26 cellular contexts compared by ENCODE assay signal in genomic region chr20:25072226-25072811, GRCh38. TPM values are rescaled to one million over a fixed set of nuclear protein-coding genes. Genes with fewer than 3 reads are reported as not detected.
DNase-seq lines count a peak whose midpoint lies in the region; TF ChIP-seq lines count a peak whose summit lies in the region.
"Had no signal": no experiment of that assay in that cellular context is flagged by ENCODE, and none has a peak within 500 bp of the region (broad histone marks: within the 10 kb centered on the region; RNA-seq: fewer than 3 reads in every experiment).

No MANE protein-coding gene starts in this region.

- dilution Hi-C loops in mammary epithelial cell (cut with HindIII; ENCODE audit: low sequenced_read_pairs), result loop anchor here (5.0 kb wide), 1 partner anchor 115 kb away; no protein-coding TSS in a partner anchor

- no peaks in the 10 kb centered on the region for H4K20me1 ChIP-seq in mammary epithelial cell (ENCODE audit: insufficient read depth, low read length)

- intact Hi-C loops in mammary epithelial cell (cut with micrococcal nuclease), result no loop called here
- intact Hi-C loops in breast epithelium (cut with DNase I; ENCODE audit: low total_unique reads), result no loop called here
- intact Hi-C loops in vagina (cut with DNase I), result no loop called here

- no peak overlapping the region for H3K4me3 ChIP-seq in mammary epithelial cell (replicated peaks in 1 of 3; ENCODE audit: insufficient read depth in 1 of 3, low read depth in 2 of 3, low read length in 3 of 3)
- no peak overlapping the region for H3K4me3 ChIP-seq in breast epithelium
- H3K4me3 ChIP-seq in brain microvascular endothelial cell (ENCODE audit: low read depth, low read length), result no peak overlapping the region
- no peak overlapping the region for H3K4me3 ChIP-seq in vagina
- H3K4me3 ChIP-seq: esophagus squamous epithelium, left lung, mucosa of descending colon had no signal

- no peak overlapping the region for H3K4me2 ChIP-seq in mammary epithelial cell (ENCODE audit: insufficient read depth, low read depth, low read length)

- DNase-seq in mammary epithelial cell, result peak; percentile 50
- no peak for DNase-seq in breast epithelium (ENCODE audit: low spot score in 2 of 2)
- DNase-seq in brain microvascular endothelial cell, result peak; percentile 28
- DNase-seq in kidney glomerular epithelial cell (lab: John Stamatoyannopoulos, UW), result peak; percentile 43
- DNase-seq in vagina (ENCODE audit: extremely low spot score in 2 of 2), result peak; percentile 49 to 77
- no peak for DNase-seq in HuH-7 (ENCODE audit: low spot score)
- no peak for DNase-seq in NK-92 (lab: John Stamatoyannopoulos, UW; ENCODE audit: unreplicated experiment)
- no peak for DNase-seq in NCI-H1694 treated with DMSO at 0.1 percent for 48 hours (lab: John Stamatoyannopoulos, UW)
- DNase-seq: activated CD4-positive, alpha-beta T cell treated with anti-CD3 and anti-CD28 coated beads for 48 hours; activated naive CD4-positive, alpha-beta T cell treated with anti-CD3 and anti-CD28 coated beads for 36 hours; activated T-cell treated with anti-CD3 and anti-CD28 coated beads for 4 hours; COR-L47; effector CD4-positive, alpha-beta T cell; esophagus squamous epithelium; HCEC 1CT; Kasumi-1; mucosa of descending colon; NCI-H1092 treated with DMSO at 0.1 percent for 48 hours; stimulated activated CD4-positive, alpha-beta T cell treated with anti-CD3 and anti-CD28 coated beads, Interleukin-12 subunit alpha, Interleukin-12 subunit beta, amount 100 ng/mL, for 4 hours had no signal

- TF ChIP-seq POLR2A in breast epithelium (IDR thresholded peaks at IDR 0.05) (no peak), vagina (IDR thresholded peaks at IDR 0.05) (no peak)

- H3K27me3 ChIP-seq in mammary epithelial cell (ENCODE audit: insufficient read depth, low read length) (peaks cover 7% of the 10 kb centered on the region), breast epithelium (peaks cover 0 to 17% of the 10 kb centered on the region in 2 donors), brain microvascular endothelial cell (replicated peaks) (peaks cover 43% of the 10 kb centered on the region), vagina (no peaks in the 10 kb centered on the region)

- no peaks in the 10 kb centered on the region for H3K79me2 ChIP-seq in mammary epithelial cell (ENCODE audit: insufficient read depth, low read length)

- BruUV-seq in mammary epithelial cell (replicated peaks; lab: Mats Ljungman, UMichigan), result no TSS peak

- TF ChIP-seq CTCF in mammary epithelial cell (conservative IDR thresholded peaks at IDR 0.05 in 1 of 2, IDR thresholded peaks at IDR 0.05 in 1 of 2; ENCODE audit: extremely low read depth in 1 of 2, insufficient read depth in 1 of 2, low read depth in 1 of 2, low read length in 2 of 2), result no peak
- no peak for TF ChIP-seq CTCF in breast epithelium (IDR thresholded peaks at IDR 0.05)
- no peak for TF ChIP-seq CTCF in brain microvascular endothelial cell (IDR thresholded peaks at IDR 0.05; ENCODE audit: low read depth, low read length, missing control alignments)
- no peak for TF ChIP-seq CTCF in vagina (IDR thresholded peaks at IDR 0.05)

- H3K36me3 ChIP-seq in mammary epithelial cell (ENCODE audit: insufficient read depth, low read length), result no peaks in the 10 kb centered on the region
- H3K36me3 ChIP-seq in breast epithelium, result no peaks in the 10 kb centered on the region
- H3K36me3 ChIP-seq in brain microvascular endothelial cell (replicated peaks), result no peaks in the 10 kb centered on the region
- no peaks in the 10 kb centered on the region for H3K36me3 ChIP-seq in vagina
- H3K36me3 ChIP-seq: esophagus squamous epithelium, left lung had no signal

- H3K4me1 ChIP-seq in mammary epithelial cell (ENCODE audit: insufficient read depth, low read length) (peaks cover 23% of the 10 kb centered on the region), breast epithelium (no peaks in the 10 kb centered on the region), vagina (peaks cover 3% of the 10 kb centered on the region)

- CTCF ChIA-PET in mammary epithelial cell (lab: Charles Lee; ENCODE audit: low non-redundant PET), result no interaction called here

- H3K9ac ChIP-seq in mammary epithelial cell (ENCODE audit: insufficient read depth, low read length), result no peak overlapping the region

- H2AFZ ChIP-seq in mammary epithelial cell (ENCODE audit: low read depth, low read length), result no peak overlapping the region

- in situ Hi-C loops in mammary epithelial cell (cut with MboI; ENCODE audit: low sequenced_read_pairs in 2 of 2), result loop anchor here (10.0 to 25.0 kb wide), 4 partner anchors 102 to 340 kb away; partner anchors contain the start of genes ABHD12 (in 1 of the 2) and GINS1 (in 1 of the 2)
- in situ Hi-C loops in brain microvascular endothelial cell (cut with HindIII; ENCODE audit: low pct_ligation_motif_present, low sequenced_read_pairs), result no loop called here

- H3K27ac ChIP-seq in mammary epithelial cell (ENCODE audit: insufficient read depth, low read depth, low read length) (no peak overlapping the region), breast epithelium (no peak overlapping the region), brain microvascular endothelial cell (no peak overlapping the region), vagina (no peak overlapping the region)
- H3K27ac ChIP-seq: esophagus squamous epithelium, left lung had no signal

- no peaks in the 10 kb centered on the region for H3K9me3 ChIP-seq in mammary epithelial cell (replicated peaks; ENCODE audit: insufficient read depth, low read length)
- H3K9me3 ChIP-seq in breast epithelium, result no peaks in the 10 kb centered on the region
- no peaks in the 10 kb centered on the region for H3K9me3 ChIP-seq in vagina
- H3K9me3 ChIP-seq: esophagus squamous epithelium, left lung, mucosa of descending colon had no signal

- WGBS in mammary epithelial cell (ENCODE audit: low coverage, missing lambda C conversion rate), result 35% methylated on average over 7 of the region's 7 CpGs

RNA-seq across cellular contexts. Expression of gene VSX1, which starts 9.6 kb away (rescaled TPM):
- not detected for total RNA-seq in mammary epithelial cell
- polyA plus RNA-seq in mammary epithelial cell, result not detected
- not detected for polyA minus RNA-seq in mammary epithelial cell
- under 1 TPM in 1 of 3 donors, not detected in 2; 0.44 TPM for total RNA-seq in breast epithelium
- not detected for total RNA-seq in vagina
- total RNA-seq: A673; activated naive CD4-positive, alpha-beta T cell treated with anti-CD3 and anti-CD28 coated beads for 36 hours; esophagus squamous epithelium; left lung; pulmonary artery endothelial cell; T-helper 1 cell treated with Interleukin-12 subunit alpha and Interleukin-12 subunit beta and Interleukin-4 antibody, amounts not matched to agents 30 ng/mL and 1 ng/mL, for 36 hours; ureter had no signal
- polyA plus RNA-seq: BJ, neural cell had no signal

RNA-seq across cellular contexts. Expression of gene ACSS1, which starts 14.4 kb away (rescaled TPM):
- total RNA-seq in mammary epithelial cell (1 to 10 TPM; 1.2 to 3.5 TPM), breast epithelium (10 to 100 TPM; 17.6 to 38.2 (median 37.4) TPM), vagina (26.3 TPM)
- polyA plus RNA-seq in mammary epithelial cell, result 2.2 TPM
- polyA minus RNA-seq in mammary epithelial cell, result 3.2 TPM
- polyA plus RNA-seq: neural cell had no signal

Comparison
In these comparisons a context has a peak if more than half of its experiments do, and no peak if none do; other contexts are left out.
1. DNase-seq: peak in mammary epithelial cell (single experiment), brain microvascular endothelial cell (single experiment), kidney glomerular epithelial cell (single experiment) and vagina (2 of 2); none in breast epithelium (0 of 2), HuH-7 (single experiment), NK-92 (single experiment) and NCI-H1694 treated with DMSO at 0.1 percent for 48 hours (single experiment).